In genomic region chr20:31821427-31821826, GRCh38 we compare ENCODE assay signal across 13 cellular contexts. TPM values are rescaled to one million over a fixed set of nuclear protein-coding genes. Genes with fewer than 3 reads are reported as not detected.
DNase-seq lines count a peak whose midpoint lies in the region; ATAC-seq and TF ChIP-seq lines count a peak whose summit lies in the region.
"Had no signal": no experiment of that assay in that cellular context is flagged by ENCODE, and none has a peak within 500 bp of the region (broad histone marks: within the 10 kb centered on the region; RNA-seq: fewer than 3 reads in every experiment).

No MANE protein-coding gene starts in this region.

- ATAC-seq in thoracic aorta (ENCODE audit: insufficient number of reproducible peaks, low FRiP score, low read depth) = no peak

- H3K9me3 ChIP-seq in thoracic aorta = no peaks in the 10 kb centered on the region
- H3K9me3 ChIP-seq: BLaER1, MG63 had no signal

- no peaks in the 10 kb centered on the region for H3K36me3 Mint-ChIP-seq in chondrocyte (ENCODE audit: low read depth)

- no peak overlapping the region for H3K4me3 Mint-ChIP-seq in chondrocyte (ENCODE audit: unreplicated experiment)

- peak; percentile 49 for DNase-seq in activated effector memory CD4-positive, alpha-beta T cell treated with anti-CD3 and anti-CD28 coated beads, Interleukin-2, amount 50 U/mL, for 16 hours
- DNase-seq in activated effector memory CD4-positive, alpha-beta T cell treated with Interleukin-2 at 50 U/mL for 16 hours = no peak
- DNase-seq in chondrocyte (ENCODE audit: low spot score) (peak; percentile 70), thoracic aorta (ENCODE audit: low spot score) (no peak), T-helper 1 cell (no peak), GM03348 (ENCODE audit: low spot score) (no peak)
- DNase-seq: 8988T, MG63, NCI-H1092 treated with DMSO at 0.1 percent for 48 hours, NCI-H1694, SIG-M5 had no signal

- peaks cover 0 to 47% of the 10 kb centered on the region in 2 donors for H3K4me1 ChIP-seq in thoracic aorta (ENCODE audit: control insufficient read depth in 1 of 2, low read depth in 2 of 2)

- no peaks in the 10 kb centered on the region for H3K36me3 ChIP-seq in thoracic aorta
- H3K36me3 ChIP-seq: BLaER1, MG63 had no signal

- H3K9me3 Mint-ChIP-seq in chondrocyte (ENCODE audit: low read depth) = no peaks in the 10 kb centered on the region

- no peaks in the 10 kb centered on the region for H3K27me3 ChIP-seq in thoracic aorta (replicated peaks; ENCODE audit: insufficient read depth)
- H3K27me3 ChIP-seq: BLaER1, MG63 had no signal

- no peak overlapping the region for H3K4me3 ChIP-seq in thoracic aorta
- H3K4me3 ChIP-seq: BLaER1, MG63 had no signal

- no peak for TF ChIP-seq CTCF in chondrocyte (IDR thresholded peaks at IDR 0.05)
- no peak for TF ChIP-seq CTCF in thoracic aorta (IDR thresholded peaks at IDR 0.05)

- peak overlapping the region; percentile 65 for H3K27ac Mint-ChIP-seq in chondrocyte (ENCODE audit: unreplicated experiment)

- H3K27me3 Mint-ChIP-seq in chondrocyte (ENCODE audit: low read depth) = no peaks in the 10 kb centered on the region

- peaks cover 9% of the 10 kb centered on the region for H3K4me1 Mint-ChIP-seq in chondrocyte (ENCODE audit: low read depth)

- peak overlapping the region; percentile 75 for H3K27ac ChIP-seq in thoracic aorta
- H3K27ac ChIP-seq: BLaER1 had no signal

RNA-seq across cellular contexts. Expression of gene MYLK2, which starts 2.3 kb away (rescaled TPM):
- 1.3 to 3.3 TPM (median 2.9 TPM) in 3 replicates for total RNA-seq in chondrocyte
- total RNA-seq in thoracic aorta = not detected

RNA-seq across cellular contexts. Expression of gene FOXS1, which starts 24.0 kb away (rescaled TPM):
- total RNA-seq in chondrocyte (54.1 to 192 TPM (median 185 TPM) in 3 replicates), thoracic aorta (10 to 100 TPM; 13.9 to 44.5 TPM)
- total RNA-seq: NCI-H460 had no signal

RNA-seq across cellular contexts. Expression of gene DUSP15, which starts 48.9 kb away (rescaled TPM):
- total RNA-seq in chondrocyte (3.6 to 11.6 TPM (median 11.5 TPM) in 3 replicates), thoracic aorta (1 to 10 TPM; 3.9 to 5.6 TPM)
- total RNA-seq: NCI-H460 had no signal

RNA-seq across cellular contexts. Expression of gene TTLL9, which starts 49.0 kb away (rescaled TPM):
- total RNA-seq in chondrocyte (0.24 to 0.37 TPM (median 0.33 TPM) in 3 replicates), thoracic aorta (not detected)
- total RNA-seq: NCI-H460 had no signal

Comparison
In these comparisons a context has a peak if more than half of its experiments do, and no peak if none do; other contexts are left out.
1. DNase-seq: peak in activated effector memory CD4-positive, alpha-beta T cell treated with anti-CD3 and anti-CD28 coated beads, Interleukin-2, amount 50 U/mL, for 16 hours (single experiment) and chondrocyte (single experiment); none in activated effector memory CD4-positive, alpha-beta T cell treated with Interleukin-2 at 50 U/mL for 16 hours (single experiment), thoracic aorta (single experiment), T-helper 1 cell (0 of 5) and GM03348 (single experiment).